17 cellular contexts compared by ENCODE assay signal in genomic region chr4:82965763-82966162, GRCh38. TPM values are rescaled to one million over a fixed set of nuclear protein-coding genes. Genes with fewer than 3 reads are reported as not detected.
DNase-seq lines count a peak whose midpoint lies in the region; ATAC-seq, FAIRE-seq and TF ChIP-seq lines count a peak whose summit lies in the region.
"Had no signal": no experiment of that assay in that cellular context is flagged by ENCODE, and none has a peak within 500 bp of the region (broad histone marks: within the 10 kb centered on the region; RNA-seq: fewer than 3 reads in every experiment).

No MANE protein-coding gene starts in this region.

- H3K27ac ChIP-seq in Karpas-422 (ENCODE audit: low read length) (no peak overlapping the region), K562 (ENCODE audit: extremely low read depth, low read depth, low read length) (no peak overlapping the region)
- H3K27ac ChIP-seq: GM23248, HL-60 had no signal

- H3K27me3 Mint-ChIP-seq in activated CD8-positive, alpha-beta memory T cell treated with anti-CD3 and anti-CD28 coated beads, Interleukin-2, amount 10 ng/mL, durations not matched to agents 7 days and 5 days, result no peaks in the 10 kb centered on the region
- H3K27me3 Mint-ChIP-seq in mesothelial cell of epicardium (ENCODE audit: low read depth), result no peaks in the 10 kb centered on the region
- H3K27me3 Mint-ChIP-seq: B cell; CD4-positive, alpha-beta memory T cell had no signal

- WGBS in K562 (ENCODE audit: insufficient coverage, low coverage, missing lambda C conversion rate), result 78% methylated on average over 2 of the region's 2 CpGs

- peaks cover 3% of the 10 kb centered on the region; the same call in 1 of the 2 replicates for H3K79me2 ChIP-seq in Karpas-422 (ENCODE audit: low read length)
- no peaks in the 10 kb centered on the region for H3K79me2 ChIP-seq in K562 (ENCODE audit: control insufficient read depth, insufficient read depth, low read length)

- TF ChIP-seq POLR2A in K562 (conservative IDR thresholded peaks at IDR 0.05), result no peak

- H3K4me3 ChIP-seq in Karpas-422 (ENCODE audit: low read length), result no peak overlapping the region
- no peak overlapping the region for H3K4me3 ChIP-seq in K562
- H3K4me3 ChIP-seq: GM23248 had no signal

- BruUV-seq in K562 (replicated peaks; lab: Mats Ljungman, UMichigan), result TSS peak; percentile 20

- intact Hi-C loops in K562 (cut with micrococcal nuclease), result no loop called here

- H3K9me3 ChIP-seq in Karpas-422 (ENCODE audit: low read length) (no peaks in the 10 kb centered on the region), K562 (replicated peaks; ENCODE audit: control insufficient read depth, insufficient read depth, low read depth, low read length) (no peaks in the 10 kb centered on the region)

- TF ChIP-seq CTCF in K562 (IDR thresholded peaks at IDR 0.05 in 2 of 3, conservative IDR thresholded peaks at IDR 0.05 in 1 of 3; ENCODE audit: insufficient read depth in 2 of 3, low read depth in 1 of 3, low read length in 3 of 3), result no peak
- TF ChIP-seq CTCF in mesothelial cell of epicardium (IDR thresholded peaks at IDR 0.05; ENCODE audit: unreplicated experiment), result no peak

- H3K36me3 ChIP-seq in Karpas-422 (ENCODE audit: insufficient read depth, low read length) (no peaks in the 10 kb centered on the region; the same call in 1 of the 2 replicates), K562 (ENCODE audit: control insufficient read depth, insufficient read depth, low read length) (peaks cover 57% of the 10 kb centered on the region)

- no peak overlapping the region for H3K9ac ChIP-seq in Karpas-422 (ENCODE audit: low read length)
- no peak overlapping the region for H3K9ac ChIP-seq in K562 (ENCODE audit: insufficient read depth in 1 of 2, low read depth in 2 of 2, low read length in 2 of 2)
- H3K9ac ChIP-seq: GM23248 had no signal

- peaks cover 21% of the 10 kb centered on the region for H3K4me1 ChIP-seq in Karpas-422 (ENCODE audit: low read length)
- H3K4me1 ChIP-seq in K562 (replicated peaks in 1 of 2; ENCODE audit: control insufficient read depth in 2 of 2, insufficient read depth in 2 of 2, low read length in 2 of 2), result peaks cover 0 to 6% of the 10 kb centered on the region in 2 experiments; a peak in 2 of 5 replicates

- H3K4me2 ChIP-seq in Karpas-422 (ENCODE audit: low read depth, low read length, poor library complexity, severe bottlenecking) (no peak overlapping the region), K562 (ENCODE audit: insufficient read depth, low read length) (no peak overlapping the region)

- no peak for ATAC-seq in activated CD8-positive, alpha-beta memory T cell treated with anti-CD3 and anti-CD28 coated beads, Interleukin-2, amount 10 ng/mL, durations not matched to agents 7 days and 5 days
- ATAC-seq in K562 (peak; percentile 72), HG03039 (IDR thresholded peaks at IDR 0.05; ENCODE audit: unreplicated experiment) (no peak)

- H3K27me3 ChIP-seq in Karpas-422 (ENCODE audit: low read length), result no peaks in the 10 kb centered on the region
- no peaks in the 10 kb centered on the region for H3K27me3 ChIP-seq in K562 (ENCODE audit: control insufficient read depth in 2 of 2, insufficient read depth in 2 of 2, low read length in 2 of 2)

- TF ChIP-seq RAD21 in K562 (CRISPR knock-in tag; conservative IDR thresholded peaks at IDR 0.05 in 1 of 2, IDR thresholded peaks at IDR 0.05 in 1 of 2), result no peak

- POLR2A ChIA-PET in K562 (lab: Yijun Ruan, JAX), result interaction anchor here (0.9 to 1.4 kb wide), 3 partner anchors 9 to 65 kb away, joined by 3 to 5 read pairs (median 4); partner anchors contain the start of gene THAP9

- CTCF ChIA-PET in activated CD8-positive, alpha-beta memory T cell treated with anti-CD3 and anti-CD28 coated beads, Interleukin-2, amount 10 ng/mL, durations not matched to agents 7 days and 5 days (lab: Charles Lee), result no interaction called here
- CTCF ChIA-PET in K562 (lab: Yijun Ruan, JAX; ENCODE audit: low intra/inter-chr PET ratio), result no interaction called here

- no peaks in the 10 kb centered on the region for H4K20me1 ChIP-seq in Karpas-422 (ENCODE audit: insufficient read depth, low read depth, low read length)
- H4K20me1 ChIP-seq in K562 (replicated peaks; ENCODE audit: control insufficient read depth, insufficient read depth, low read length), result no peaks in the 10 kb centered on the region

- H2AFZ ChIP-seq in Karpas-422 (ENCODE audit: low read length) (no peak overlapping the region), K562 (ENCODE audit: low read depth, low read length) (no peak overlapping the region)
- H2AFZ ChIP-seq: GM23248 had no signal

- H3K36me3 Mint-ChIP-seq in activated CD8-positive, alpha-beta memory T cell treated with anti-CD3 and anti-CD28 coated beads, Interleukin-2, amount 10 ng/mL, durations not matched to agents 7 days and 5 days, result peaks cover 67% of the 10 kb centered on the region
- peaks cover 40% of the 10 kb centered on the region for H3K36me3 Mint-ChIP-seq in mesothelial cell of epicardium

- FAIRE-seq in K562 (lab: Jason Lieb, UNC), result no peak
- FAIRE-seq: GM18507, H54 had no signal

- H3K9me3 Mint-ChIP-seq in activated CD8-positive, alpha-beta memory T cell treated with anti-CD3 and anti-CD28 coated beads, Interleukin-2, amount 10 ng/mL, durations not matched to agents 7 days and 5 days (ENCODE audit: low read depth), result no peaks in the 10 kb centered on the region
- H3K9me3 Mint-ChIP-seq in mesothelial cell of epicardium, result peaks cover 6% of the 10 kb centered on the region
- H3K9me3 Mint-ChIP-seq: CD4-positive, alpha-beta memory T cell had no signal

- no peaks in the 10 kb centered on the region for H3K9me2 ChIP-seq in Karpas-422 (replicated peaks; ENCODE audit: insufficient read depth, low read length)

- peak overlapping the region; percentile 27 for H3K27ac Mint-ChIP-seq in activated CD8-positive, alpha-beta memory T cell treated with anti-CD3 and anti-CD28 coated beads, Interleukin-2, amount 10 ng/mL, durations not matched to agents 7 days and 5 days
- H3K27ac Mint-ChIP-seq in mesothelial cell of epicardium, result peak overlapping the region; percentile 2
- H3K27ac Mint-ChIP-seq: B cell had no signal

- no peak overlapping the region for H3K4me3 Mint-ChIP-seq in activated CD8-positive, alpha-beta memory T cell treated with anti-CD3 and anti-CD28 coated beads, Interleukin-2, amount 10 ng/mL, durations not matched to agents 7 days and 5 days
- no peak overlapping the region for H3K4me3 Mint-ChIP-seq in mesothelial cell of epicardium
- H3K4me3 Mint-ChIP-seq: B cell; CD4-positive, alpha-beta memory T cell had no signal

- TF ChIP-seq EP300 in K562 (IDR thresholded peaks at IDR 0.05; ENCODE audit: low read length), result no peak

- DNase-seq in activated CD8-positive, alpha-beta memory T cell treated with anti-CD3 and anti-CD28 coated beads, Interleukin-2, amount 10 ng/mL, durations not matched to agents 7 days and 5 days, result no peak
- DNase-seq in activated CD8-positive, alpha-beta memory T cell treated with anti-CD3 and anti-CD28 coated beads, Interleukin-2, amount 50 U/mL, for 48 hours, result no peak
- DNase-seq in Karpas-422 (peak; percentile 16), K562 (ENCODE audit: extremely low read depth in 1 of 4, low spot score in 3 of 4) (no peak), mesothelial cell of epicardium (ENCODE audit: low spot score in 2 of 2, unreplicated experiment in 2 of 2) (no peak), AG08396 (ENCODE audit: low spot score) (no peak), NCI-H774 (lab: John Stamatoyannopoulos, UW) (no peak)
- DNase-seq: ACHN; C1 segment of cervical spinal cord; CD4-positive, alpha-beta memory T cell; DMS79; GM23248 had no signal

- no peaks in the 10 kb centered on the region for H3K9me1 ChIP-seq in K562 (ENCODE audit: control insufficient read depth, insufficient read depth, low read length)

- H3K4me1 Mint-ChIP-seq in activated CD8-positive, alpha-beta memory T cell treated with anti-CD3 and anti-CD28 coated beads, Interleukin-2, amount 10 ng/mL, durations not matched to agents 7 days and 5 days, result no peaks in the 10 kb centered on the region
- no peaks in the 10 kb centered on the region for H3K4me1 Mint-ChIP-seq in mesothelial cell of epicardium

- in situ Hi-C loops in K562 (cut with MboI), result no loop called here

TF ChIP-seq in K562, 482 proteins besides CTCF, POLR2A, EP300 and RAD21 (continues in another document):
- no peak for TF ChIP-seq CSDE1 (IDR thresholded peaks at IDR 0.05)

RNA-seq across cellular contexts. Expression of gene LIN54, which starts 44.9 kb away (rescaled TPM):
- 10 to 100 TPM; 36.3 to 38.6 TPM for total RNA-seq in activated CD8-positive, alpha-beta memory T cell treated with anti-CD3 and anti-CD28 coated beads, Interleukin-2, amount 10 ng/mL, durations not matched to agents 7 days and 5 days
- total RNA-seq in Karpas-422 (2014; rRNA removed; shearing (Covaris generic); ENCODE audit: low replicate concordance), result 5.6 and 10.6 TPM in 2 replicates
- 32.4 and 47.9 TPM in 2 replicates for total RNA-seq in K562 (2011; cell fraction: chromatin; rRNA removed; ENCODE audit: low replicate concordance)
- 13.2 and 15.8 TPM in 2 replicates for total RNA-seq in K562 (2011; cell fraction: nucleolus; rRNA removed)
- total RNA-seq in K562 (2011; cell fraction: nucleoplasm; rRNA removed), result 21.3 and 40.8 TPM in 2 replicates
- total RNA-seq in K562 (2014; rRNA removed) (14.3 and 15.4 TPM in 2 replicates), K562 (2014; rRNA removed; fragmentation: Illumina TruSeq; extraction: Trizol) (19.4 and 22.2 TPM in 2 replicates), K562 (2015; rRNA removed; fragmentation: Illumina TruSeq; extraction: Trizol) (21.4 and 22.5 TPM in 2 replicates), K562 (2021) (15.8 and 17.7 TPM in 2 replicates), mesothelial cell of epicardium (12.9 to 13.1 TPM (median 12.9 TPM) in 3 replicates)
- polyA plus RNA-seq in K562 (2011; rRNA removed) (17.3 and 22.2 TPM in 2 replicates), K562 (2014; fragmentation: Illumina TruSeq; extraction: Trizol) (15.4 and 16.8 TPM in 2 replicates), K562 (2014; fragmentation: Nextera tagmentation; extraction: Ambion mirVana) (1 to 10 TPM; 2.2 to 2.5 TPM), K562 (2014; rRNA removed) (11.6 and 13.7 TPM in 2 replicates)
- polyA plus RNA-seq in K562 (2011; cell fraction: cytosol; rRNA removed), result 12.6 and 13.5 TPM in 2 replicates
- 11.7 and 11.9 TPM in 2 replicates for polyA plus RNA-seq in K562 (2011; cell fraction: nucleus; rRNA removed)
- 9.6 and 9.8 TPM in 2 replicates for polyA plus RNA-seq in K562 (2012)
- 53.0 and 63.6 TPM in 2 replicates for polyA minus RNA-seq in K562 (2011; rRNA and poly(A)+ RNA removed)
- polyA minus RNA-seq in K562 (2011; cell fraction: cytosol; rRNA and poly(A)+ RNA removed), result 11.9 and 15.4 TPM in 2 replicates
- 17.5 and 23.4 TPM in 2 replicates for polyA minus RNA-seq in K562 (2011; cell fraction: nucleus; rRNA and poly(A)+ RNA removed)
